32 cellular contexts compared by ENCODE assay signal in the genomic region with DNA sequence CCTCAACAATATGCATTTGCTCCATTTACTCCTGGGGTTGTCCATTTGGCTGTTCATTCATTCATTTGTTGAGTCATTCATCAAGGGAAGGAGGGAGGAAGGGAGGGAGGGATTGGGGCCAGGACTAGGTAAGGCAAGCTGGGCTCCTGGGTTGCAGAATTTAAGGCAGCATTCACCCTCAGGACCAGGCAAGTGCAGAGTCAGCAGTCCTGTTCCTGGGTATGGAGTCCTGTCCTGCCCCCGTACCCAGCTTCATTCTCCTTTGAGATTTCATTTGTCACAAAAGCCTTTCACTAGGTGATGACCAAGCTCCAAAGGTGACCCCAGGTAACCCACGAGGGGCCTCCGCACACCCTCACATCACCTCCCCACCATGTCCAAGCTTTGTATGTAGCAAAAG.
"Had no signal": no experiment of that assay in that cellular context is flagged by ENCODE, and none has a peak within 500 bp of the region (broad histone marks: within the 10 kb centered on the region; RNA-seq: fewer than 3 reads in every experiment).

No MANE protein-coding gene starts in this region.

- H3K4me1 ChIP-seq: Peyer's patch had no signal

- H3K27ac ChIP-seq: adrenal gland, brain microvascular endothelial cell, Peyer's patch, RWPE1, WERI-Rb-1 had no signal

- H3K27me3 ChIP-seq: adrenal gland, brain microvascular endothelial cell, Peyer's patch had no signal

- ATAC-seq: activated T-cell treated with anti-CD3 and anti-CD28 coated beads, Interleukin-2, amount 50 U/mL, for 72 hours; activated T-helper 17 cell treated with anti-CD3 and anti-CD28 coated beads, Interleukin-2, amount 50 U/mL, for 72 hours; PC-3 had no signal

- H3K27ac Mint-ChIP-seq: activated CD4-positive, alpha-beta memory T cell treated with anti-CD3 and anti-CD28 coated beads, Interleukin-2, amount 10 ng/mL, durations not matched to agents 7 days and 5 days; activated naive CD4-positive, alpha-beta T cell treated with anti-CD3 and anti-CD28 coated beads, Interleukin-2, amount 50 U/mL, for 24 hours; activated T-cell treated with anti-CD3 and anti-CD28 coated beads, Interleukin-2, amount 50 U/mL, for 72 hours; activated T-helper 17 cell treated with anti-CD3 and anti-CD28 coated beads, Interleukin-2, amount 50 U/mL, for 72 hours had no signal

- DNase-seq: activated CD4-positive, alpha-beta memory T cell treated with anti-CD3 and anti-CD28 coated beads, Interleukin-2, amount 10 ng/mL, durations not matched to agents 7 days and 5 days; activated CD4-positive, alpha-beta T cell treated with anti-CD3 and anti-CD28 coated beads for 1 hour; activated CD4-positive, alpha-beta T cell treated with anti-CD3 and anti-CD28 coated beads for 48 hours; activated CD4-positive, CD25-positive, alpha-beta regulatory T cell; activated effector memory CD4-positive, alpha-beta T cell treated with anti-CD3 and anti-CD28 coated beads, Interleukin-2, amount 50 U/mL, for 16 hours; activated naive CD4-positive, alpha-beta T cell; activated T-cell treated with anti-CD3 and anti-CD28 coated beads, Interleukin-2, amount 50 U/mL, for 1 hour; activated T-cell treated with anti-CD3 and anti-CD28 coated beads, Interleukin-2, amount 50 U/mL, for 72 hours; adrenal gland; anterior cingulate cortex; brain microvascular endothelial cell; central memory CD4-positive, alpha-beta T cell; MM.1S; MV-4-11; NCI-H1092; NCI-H1436 treated with DMSO at 0.1 percent for 48 hours; NCI-H1694 treated with DMSO at 0.1 percent for 48 hours; NCI-H2029; NCI-H510A; NCI-H526; NCI-H748 treated with DMSO at 0.1 percent for 48 hours; NK-92 treated with Interleukin-12 subunit alpha and Interleukin-12 subunit beta, amount 100 ng/mL, for 24 hours; PC-3; Peyer's patch; Right ventricle myocardium superior; SW 1271; T-helper 1 cell; T1000; WERI-Rb-1 had no signal

- H3K9me3 ChIP-seq: adrenal gland, Peyer's patch had no signal

- H3K27me3 Mint-ChIP-seq: activated CD4-positive, alpha-beta memory T cell treated with anti-CD3 and anti-CD28 coated beads, Interleukin-2, amount 10 ng/mL, durations not matched to agents 7 days and 5 days; activated naive CD4-positive, alpha-beta T cell treated with anti-CD3 and anti-CD28 coated beads, Interleukin-2, amount 50 U/mL, for 24 hours; activated T-helper 17 cell treated with anti-CD3 and anti-CD28 coated beads, Interleukin-2, amount 50 U/mL, for 72 hours had no signal

- H3K4me3 ChIP-seq: adrenal gland, Peyer's patch had no signal

- H3K9me3 Mint-ChIP-seq: activated naive CD4-positive, alpha-beta T cell treated with anti-CD3 and anti-CD28 coated beads, Interleukin-2, amount 50 U/mL, for 24 hours; activated T-cell treated with anti-CD3 and anti-CD28 coated beads, Interleukin-2, amount 50 U/mL, for 72 hours; activated T-helper 17 cell treated with anti-CD3 and anti-CD28 coated beads, Interleukin-2, amount 50 U/mL, for 72 hours had no signal

- H3K4me3 Mint-ChIP-seq: activated CD4-positive, alpha-beta memory T cell treated with anti-CD3 and anti-CD28 coated beads, Interleukin-2, amount 10 ng/mL, durations not matched to agents 7 days and 5 days; activated naive CD4-positive, alpha-beta T cell treated with anti-CD3 and anti-CD28 coated beads, Interleukin-2, amount 50 U/mL, for 24 hours; activated T-cell treated with anti-CD3 and anti-CD28 coated beads, Interleukin-2, amount 50 U/mL, for 72 hours; activated T-helper 17 cell treated with anti-CD3 and anti-CD28 coated beads, Interleukin-2, amount 50 U/mL, for 72 hours had no signal

- H3K36me3 ChIP-seq: adrenal gland, brain microvascular endothelial cell, Peyer's patch, WERI-Rb-1 had no signal
